ENCODE assay signal across 1 cellular context in genomic region chr2:41989503-41990180, GRCh38.
TF ChIP-seq lines count a peak whose summit lies in the region.

No MANE protein-coding gene starts in this region.

TF ChIP-seq in IMR-90, 13 proteins besides CTCF, POLR2A, EP300 and RAD21:
- TF ChIP-seq RCOR1 (IDR thresholded peaks at IDR 0.05; ENCODE audit: insufficient replicate concordance, low read length) (no peak), SMC3 (IDR thresholded peaks at IDR 0.05; ENCODE audit: low read depth, low read length) (no peak), FOS (IDR thresholded peaks at IDR 0.05; ENCODE audit: low read depth, low read length) (no peak), CEBPB (IDR thresholded peaks at IDR 0.05; ENCODE audit: low read depth, low read length) (no peak), RFX5 (IDR thresholded peaks at IDR 0.05; ENCODE audit: low read depth, low read length) (no peak), MAZ (IDR thresholded peaks at IDR 0.05; ENCODE audit: borderline replicate concordance, low read depth, low read length) (no peak), BHLHE40 (IDR thresholded peaks at IDR 0.05; ENCODE audit: low read depth, low read length) (no peak), MXI1 (IDR thresholded peaks at IDR 0.05; ENCODE audit: borderline replicate concordance, low read depth, low read length) (no peak), NFE2L2 (IDR thresholded peaks at IDR 0.05; ENCODE audit: low read depth, low read length) (no peak), USF2 (IDR thresholded peaks at IDR 0.05; ENCODE audit: low read depth, low read length) (no peak), MAFK (IDR thresholded peaks at IDR 0.05; ENCODE audit: low read depth, low read length) (no peak), CHD1 (IDR thresholded peaks at IDR 0.05; ENCODE audit: low read depth, low read length) (no peak), ELK1 (IDR thresholded peaks at IDR 0.05; ENCODE audit: borderline replicate concordance, low read depth, low read length) (no peak)
TF ChIP-seq in IMR-90: peak in this region for 0.
